Comparison of ENCODE assay signal across 8 cellular contexts in genomic region chr11:70270104-70270876, GRCh38. TPM values are rescaled to one million over a fixed set of nuclear protein-coding genes. Genes with fewer than 3 reads are reported as not detected.
DNase-seq lines count a peak whose midpoint lies in the region; ATAC-seq and TF ChIP-seq lines count a peak whose summit lies in the region.

PPFIA1 (plus strand) TSS chr11:70270690; CDS start chr11:70272173, 1,483 bp downstream.

- H3K27me3 ChIP-seq in BLaER1 treated with 17β-estradiol and CSF1 and Interleukin-3, amounts not matched to agents 10 nM and 100 nM: peaks cover 0 to 8% (median 0%) of the 10 kb centered on the region in 11 experiments; a peak in 5 of 22 replicates
- H3K27me3 ChIP-seq in colonic mucosa: no peaks in the 10 kb centered on the region

- H3K4me1 ChIP-seq in BLaER1 treated with 17β-estradiol and CSF1 and Interleukin-3, amounts not matched to agents 10 nM and 100 nM: peaks cover 26 to 47% (median 34%) of the 10 kb centered on the region in 10 experiments
- no peaks in the 10 kb centered on the region for H3K4me1 ChIP-seq in colonic mucosa

- peak; percentile 6 for DNase-seq in NCI-H524 treated with DMSO at 0.1 percent for 48 hours (lab: John Stamatoyannopoulos, UW)
- DNase-seq in activated CD4-positive, alpha-beta T cell treated with anti-CD3 and anti-CD28 coated beads for 48 hours: peak; percentile 96
- peak; percentile 96 for DNase-seq in colonic mucosa
- DNase-seq in left colon: peak; percentile 95 to 97
- peak; percentile 93 to 97 for DNase-seq in stimulated activated CD4-positive, alpha-beta T cell treated with anti-CD3 and anti-CD28 coated beads, Interleukin-1b, Interleukin-23, amount 100 ng/mL, for 4 hours (ENCODE audit: low read depth in 2 of 2)

- peak within 1 kb of the TSS; percentile 86 to 99 (median 98) for H3K4me3 ChIP-seq in BLaER1 treated with 17β-estradiol and CSF1 and Interleukin-3, amounts not matched to agents 10 nM and 100 nM
- H3K4me3 ChIP-seq in colonic mucosa: peak within 1 kb of the TSS; percentile 62

- intact Hi-C loops in colonic mucosa (cut with DNase I): loop anchor here (10.0 kb wide), 1 partner anchor 65 kb away; no protein-coding TSS in a partner anchor
- intact Hi-C loops in left colon (cut with DNase I, micrococcal nuclease): no loop called here

- peak; percentile 92 for ATAC-seq in GM19324 (IDR thresholded peaks at IDR 0.05; ENCODE audit: low FRiP score, unreplicated experiment)
- peak; percentile 88 for ATAC-seq in HG03460 (IDR thresholded peaks at IDR 0.05; ENCODE audit: unreplicated experiment)
- peak; percentile 95 for ATAC-seq in left colon

- peaks cover 27 to 35% (median 33%) of the 10 kb centered on the region in 11 experiments for H3K36me3 ChIP-seq in BLaER1 treated with 17β-estradiol and CSF1 and Interleukin-3, amounts not matched to agents 10 nM and 100 nM
- no peaks in the 10 kb centered on the region for H3K36me3 ChIP-seq in colonic mucosa

- no peak for TF ChIP-seq CTCF in colonic mucosa (IDR thresholded peaks at IDR 0.05)

- H3K9me3 ChIP-seq in BLaER1 treated with 17β-estradiol and CSF1 and Interleukin-3, amounts not matched to agents 10 nM and 100 nM (replicated peaks in 1 of 11): no peaks in the 10 kb centered on the region
- no peaks in the 10 kb centered on the region for H3K9me3 ChIP-seq in colonic mucosa

- H4K20me1 ChIP-seq in BLaER1 treated with 17β-estradiol and CSF1 and Interleukin-3, amounts not matched to agents 10 nM and 100 nM: peaks cover 34 to 46% (median 44%) of the 10 kb centered on the region in 11 experiments; a peak in 21 of 22 replicates

- H3K9ac ChIP-seq in BLaER1 treated with 17β-estradiol and CSF1 and Interleukin-3, amounts not matched to agents 10 nM and 100 nM: peak within 1 kb of the TSS; percentile 86 to 99 (median 95)
- H3K9ac ChIP-seq in colonic mucosa (ENCODE audit: low read depth in 2 of 2, low read length in 2 of 2): peak within 1 kb of the TSS; percentile 91 to 98

- H3K27ac ChIP-seq in BLaER1 treated with 17β-estradiol and CSF1 and Interleukin-3, amounts not matched to agents 10 nM and 100 nM: peak within 1 kb of the TSS; percentile 81 to 98 (median 91)
- peak within 1 kb of the TSS; percentile 86 for H3K27ac ChIP-seq in colonic mucosa

- peak within 1 kb of the TSS; percentile 94 to 100 (median 98) for H3K4me2 ChIP-seq in BLaER1 treated with 17β-estradiol and CSF1 and Interleukin-3, amounts not matched to agents 10 nM and 100 nM

RNA-seq across cellular contexts. Expression of gene PPFIA1, which starts in this region (rescaled TPM):
- total RNA-seq in colonic mucosa (10 to 100 TPM; 46.9 to 47.5 TPM), left colon (10 to 100 TPM; 52.8 to 79.1 TPM)

Comparison
In these comparisons a context has a peak if more than half of its experiments do, and no peak if none do; other contexts are left out.
1. Peak in every context shown above with its lines: DNase-seq, ATAC-seq, H3K4me3 ChIP-seq and H3K27ac ChIP-seq.
2. DNase-seq: peak in every context shown above with its lines; median percentile 96 in activated CD4-positive, alpha-beta T cell treated with anti-CD3 and anti-CD28 coated beads for 48 hours; 96 in colonic mucosa; 96 in left colon; 95 in stimulated activated CD4-positive, alpha-beta T cell treated with anti-CD3 and anti-CD28 coated beads, Interleukin-1b, Interleukin-23, amount 100 ng/mL, for 4 hours; 6 in NCI-H524 treated with DMSO at 0.1 percent for 48 hours.